1 cellular context compared by ENCODE assay signal in the genomic region with DNA sequence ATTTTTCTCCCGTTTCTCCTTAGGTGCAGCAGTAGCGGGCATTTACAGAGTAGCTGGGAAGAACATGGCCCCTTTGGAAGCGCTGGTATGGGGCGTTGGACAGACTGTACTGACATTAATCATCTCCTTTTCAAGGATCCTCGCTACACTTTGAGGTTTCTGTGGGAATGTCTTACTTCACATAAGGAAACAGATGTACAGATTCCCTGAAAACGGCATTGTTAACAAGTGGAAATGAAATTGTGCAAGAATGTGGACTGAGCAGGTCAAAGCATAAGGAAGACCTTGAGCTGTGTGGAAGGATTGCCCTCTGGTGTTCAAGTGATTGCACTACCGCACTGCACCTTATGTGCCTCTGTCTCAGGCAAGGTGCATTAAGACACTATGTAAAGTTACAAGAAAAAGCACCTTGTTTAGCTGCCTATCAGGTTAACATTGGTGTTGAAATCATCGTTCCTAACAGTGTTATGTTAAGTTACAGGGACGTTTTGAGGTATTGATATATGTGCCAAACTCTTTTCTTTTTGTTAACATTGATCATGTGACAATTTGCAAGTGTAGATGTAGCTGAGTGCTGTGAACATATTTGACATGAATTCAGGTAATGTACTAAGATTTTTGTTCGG.
TF ChIP-seq lines count a peak whose summit lies in the region.

No MANE protein-coding gene starts in this region.

TF ChIP-seq in K562, 482 proteins besides CTCF, POLR2A, EP300 and RAD21 (continued from another document):
- TF ChIP-seq ZFP1 (CRISPR knock-in tag; IDR thresholded peaks at IDR 0.05): no peak
- TF ChIP-seq FOXM1 (IDR thresholded peaks at IDR 0.05; ENCODE audit: low read depth): no peak
- TF ChIP-seq FOXM1 (CRISPR knock-in tag; IDR thresholded peaks at IDR 0.05; ENCODE audit: low read depth): no peak
- TF ChIP-seq ZNF431 (CRISPR knock-in tag; IDR thresholded peaks at IDR 0.05): no peak
- TF ChIP-seq HIVEP1 (CRISPR knock-in tag; IDR thresholded peaks at IDR 0.05): no peak
- no peak for TF ChIP-seq NUFIP1 (IDR thresholded peaks at IDR 0.05; ENCODE audit: partially characterized antibody)
- TF ChIP-seq TARDBP (IDR thresholded peaks at IDR 0.05): no peak
- 0 out of 2 replicates have a peak, but pooled peaks have one; percentile 56 for TF ChIP-seq TOE1 (IDR thresholded peaks at IDR 0.05; ENCODE audit: borderline replicate concordance)
- no peak for TF ChIP-seq TOE1 (CRISPR knock-in tag; IDR thresholded peaks at IDR 0.05; ENCODE audit: borderline replicate concordance, low read depth)
- TF ChIP-seq LCOR (CRISPR knock-in tag; IDR thresholded peaks at IDR 0.05): no peak
- no peak for TF ChIP-seq ERF (CRISPR knock-in tag; IDR thresholded peaks at IDR 0.05)
- no peak for TF ChIP-seq ZBTB17 (CRISPR knock-in tag; IDR thresholded peaks at IDR 0.05)
- no peak for TF ChIP-seq ZNF699 (CRISPR knock-in tag; IDR thresholded peaks at IDR 0.05; ENCODE audit: insufficient replicate concordance)
- TF ChIP-seq, protein P1, sequence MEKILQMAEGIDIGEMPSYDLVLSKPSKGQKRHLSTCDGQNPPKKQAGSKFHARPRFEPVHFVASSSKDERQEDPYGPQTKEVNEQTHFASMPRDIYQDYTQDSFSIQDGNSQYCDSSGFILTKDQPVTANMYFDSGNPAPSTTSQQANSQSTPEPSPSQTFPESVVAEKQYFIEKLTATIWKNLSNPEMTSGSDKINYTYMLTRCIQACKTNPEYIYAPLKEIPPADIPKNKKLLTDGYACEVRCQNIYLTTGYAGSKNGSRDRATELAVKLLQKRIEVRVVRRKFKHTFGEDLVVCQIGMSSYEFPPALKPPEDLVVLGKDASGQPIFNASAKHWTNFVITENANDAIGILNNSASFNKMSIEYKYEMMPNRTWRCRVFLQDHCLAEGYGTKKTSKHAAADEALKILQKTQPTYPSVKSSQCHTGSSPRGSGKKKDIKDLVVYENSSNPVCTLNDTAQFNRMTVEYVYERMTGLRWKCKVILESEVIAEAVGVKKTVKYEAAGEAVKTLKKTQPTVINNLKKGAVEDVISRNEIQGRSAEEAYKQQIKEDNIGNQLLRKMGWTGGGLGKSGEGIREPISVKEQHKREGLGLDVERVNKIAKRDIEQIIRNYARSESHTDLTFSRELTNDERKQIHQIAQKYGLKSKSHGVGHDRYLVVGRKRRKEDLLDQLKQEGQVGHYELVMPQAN (IDR thresholded peaks at IDR 0.05; ENCODE audit: borderline replicate concordance): no peak
- no peak for TF ChIP-seq TGIF2 (CRISPR knock-in tag; IDR thresholded peaks at IDR 0.05)
- TF ChIP-seq TAF1 (IDR thresholded peaks at IDR 0.05; ENCODE audit: control insufficient read depth, extremely low read depth, insufficient read depth, low read length, severe bottlenecking): no peak
- no peak for TF ChIP-seq YBX1 (IDR thresholded peaks at IDR 0.05)
- TF ChIP-seq ETV5 (CRISPR knock-in tag; IDR thresholded peaks at IDR 0.05; ENCODE audit: low read depth): no peak
- TF ChIP-seq NEUROD1 (IDR thresholded peaks at IDR 0.05; ENCODE audit: borderline replicate concordance, low read depth, low read length, partially characterized antibody): no peak
- TF ChIP-seq, protein P2, sequence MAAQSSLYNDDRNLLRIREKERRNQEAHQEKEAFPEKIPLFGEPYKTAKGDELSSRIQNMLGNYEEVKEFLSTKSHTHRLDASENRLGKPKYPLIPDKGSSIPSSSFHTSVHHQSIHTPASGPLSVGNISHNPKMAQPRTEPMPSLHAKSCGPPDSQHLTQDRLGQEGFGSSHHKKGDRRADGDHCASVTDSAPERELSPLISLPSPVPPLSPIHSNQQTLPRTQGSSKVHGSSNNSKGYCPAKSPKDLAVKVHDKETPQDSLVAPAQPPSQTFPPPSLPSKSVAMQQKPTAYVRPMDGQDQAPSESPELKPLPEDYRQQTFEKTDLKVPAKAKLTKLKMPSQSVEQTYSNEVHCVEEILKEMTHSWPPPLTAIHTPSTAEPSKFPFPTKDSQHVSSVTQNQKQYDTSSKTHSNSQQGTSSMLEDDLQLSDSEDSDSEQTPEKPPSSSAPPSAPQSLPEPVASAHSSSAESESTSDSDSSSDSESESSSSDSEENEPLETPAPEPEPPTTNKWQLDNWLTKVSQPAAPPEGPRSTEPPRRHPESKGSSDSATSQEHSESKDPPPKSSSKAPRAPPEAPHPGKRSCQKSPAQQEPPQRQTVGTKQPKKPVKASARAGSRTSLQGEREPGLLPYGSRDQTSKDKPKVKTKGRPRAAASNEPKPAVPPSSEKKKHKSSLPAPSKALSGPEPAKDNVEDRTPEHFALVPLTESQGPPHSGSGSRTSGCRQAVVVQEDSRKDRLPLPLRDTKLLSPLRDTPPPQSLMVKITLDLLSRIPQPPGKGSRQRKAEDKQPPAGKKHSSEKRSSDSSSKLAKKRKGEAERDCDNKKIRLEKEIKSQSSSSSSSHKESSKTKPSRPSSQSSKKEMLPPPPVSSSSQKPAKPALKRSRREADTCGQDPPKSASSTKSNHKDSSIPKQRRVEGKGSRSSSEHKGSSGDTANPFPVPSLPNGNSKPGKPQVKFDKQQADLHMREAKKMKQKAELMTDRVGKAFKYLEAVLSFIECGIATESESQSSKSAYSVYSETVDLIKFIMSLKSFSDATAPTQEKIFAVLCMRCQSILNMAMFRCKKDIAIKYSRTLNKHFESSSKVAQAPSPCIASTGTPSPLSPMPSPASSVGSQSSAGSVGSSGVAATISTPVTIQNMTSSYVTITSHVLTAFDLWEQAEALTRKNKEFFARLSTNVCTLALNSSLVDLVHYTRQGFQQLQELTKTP (IDR thresholded peaks at IDR 0.05; ENCODE audit: low read depth in 1 of 2, partially characterized antibody in 2 of 2): no peak
- TF ChIP-seq KHSRP (IDR thresholded peaks at IDR 0.05): no peak
- no peak for TF ChIP-seq PCBP2 (IDR thresholded peaks at IDR 0.05; ENCODE audit: low read depth, low read length, poor library complexity, severe bottlenecking)
- TF ChIP-seq, protein P3, sequence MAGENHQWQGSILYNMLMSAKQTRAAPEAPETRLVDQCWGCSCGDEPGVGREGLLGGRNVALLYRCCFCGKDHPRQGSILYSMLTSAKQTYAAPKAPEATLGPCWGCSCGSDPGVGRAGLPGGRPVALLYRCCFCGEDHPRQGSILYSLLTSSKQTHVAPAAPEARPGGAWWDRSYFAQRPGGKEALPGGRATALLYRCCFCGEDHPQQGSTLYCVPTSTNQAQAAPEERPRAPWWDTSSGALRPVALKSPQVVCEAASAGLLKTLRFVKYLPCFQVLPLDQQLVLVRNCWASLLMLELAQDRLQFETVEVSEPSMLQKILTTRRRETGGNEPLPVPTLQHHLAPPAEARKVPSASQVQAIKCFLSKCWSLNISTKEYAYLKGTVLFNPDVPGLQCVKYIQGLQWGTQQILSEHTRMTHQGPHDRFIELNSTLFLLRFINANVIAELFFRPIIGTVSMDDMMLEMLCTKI (IDR thresholded peaks at IDR 0.05; ENCODE audit: partially characterized antibody): no peak
